2 cellular contexts compared by ENCODE assay signal in genomic region chr12:19190292-19191031, GRCh38.
TF ChIP-seq lines count a peak whose summit lies in the region.

No MANE protein-coding gene starts in this region.

TF ChIP-seq in IMR-90, 13 proteins besides CTCF, POLR2A, EP300 and RAD21 (continued from another document):
- TF ChIP-seq, protein P1, sequence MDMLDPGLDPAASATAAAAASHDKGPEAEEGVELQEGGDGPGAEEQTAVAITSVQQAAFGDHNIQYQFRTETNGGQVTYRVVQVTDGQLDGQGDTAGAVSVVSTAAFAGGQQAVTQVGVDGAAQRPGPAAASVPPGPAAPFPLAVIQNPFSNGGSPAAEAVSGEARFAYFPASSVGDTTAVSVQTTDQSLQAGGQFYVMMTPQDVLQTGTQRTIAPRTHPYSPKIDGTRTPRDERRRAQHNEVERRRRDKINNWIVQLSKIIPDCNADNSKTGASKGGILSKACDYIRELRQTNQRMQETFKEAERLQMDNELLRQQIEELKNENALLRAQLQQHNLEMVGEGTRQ (IDR thresholded peaks at IDR 0.05; ENCODE audit: low read depth, low read length): no peak
- no peak for TF ChIP-seq MAZ (IDR thresholded peaks at IDR 0.05; ENCODE audit: borderline replicate concordance, low read depth, low read length)
- no peak for TF ChIP-seq FOS (IDR thresholded peaks at IDR 0.05; ENCODE audit: low read depth, low read length)
- TF ChIP-seq RFX5 (IDR thresholded peaks at IDR 0.05; ENCODE audit: low read depth, low read length): no peak
- no peak for TF ChIP-seq CHD1 (IDR thresholded peaks at IDR 0.05; ENCODE audit: low read depth, low read length)
- no peak for TF ChIP-seq NFE2L2 (IDR thresholded peaks at IDR 0.05; ENCODE audit: low read depth, low read length)
- no peak for TF ChIP-seq CEBPB (IDR thresholded peaks at IDR 0.05; ENCODE audit: low read depth, low read length)
- TF ChIP-seq MXI1 (IDR thresholded peaks at IDR 0.05; ENCODE audit: borderline replicate concordance, low read depth, low read length): no peak
- TF ChIP-seq RCOR1 (IDR thresholded peaks at IDR 0.05; ENCODE audit: insufficient replicate concordance, low read length): no peak
- no peak for TF ChIP-seq MAFK (IDR thresholded peaks at IDR 0.05; ENCODE audit: low read depth, low read length)

TF ChIP-seq in K562, 482 proteins besides CTCF, POLR2A, EP300 and RAD21 (continued from another document):
- TF ChIP-seq ZNF609 (CRISPR knock-in tag; IDR thresholded peaks at IDR 0.05; ENCODE audit: borderline replicate concordance): no peak
TF ChIP-seq in K562: peak in this region for 0.
